13 cellular contexts compared by ENCODE assay signal in genomic region chr17:50946891-50947843, GRCh38.
DNase-seq lines count a peak whose midpoint lies in the region; ATAC-seq and TF ChIP-seq lines count a peak whose summit lies in the region.
"Had no signal": no experiment of that assay in that cellular context is flagged by ENCODE, and none has a peak within 500 bp of the region (broad histone marks: within the 10 kb centered on the region; RNA-seq: fewer than 3 reads in every experiment).

No MANE protein-coding gene starts in this region.

- CTCF ChIA-PET in CD8-positive, alpha-beta memory T cell (lab: Charles Lee): interaction anchor here (0.9 to 15.4 kb wide), 10 partner anchors 10 to 130 kb away, joined by 3 to 248 read pairs (median 6); partner anchors contain the start of gene TOB1
- CTCF ChIA-PET in GM10248 (lab: Yijun Ruan, JAX): interaction anchor here (1.2 to 14.0 kb wide), 4 partner anchors 86 to 164 kb away, joined by 5 to 228 read pairs (median 45); no protein-coding TSS in a partner anchor

- H3K4me3 ChIP-seq in CD8-positive, alpha-beta memory T cell (ENCODE audit: low read length): no peak overlapping the region
- H3K4me3 ChIP-seq in Peyer's patch: no peak overlapping the region
- H3K4me3 ChIP-seq in left ventricle myocardium inferior: no peak overlapping the region
- H3K4me3 ChIP-seq in gastrocnemius medialis: no peak overlapping the region
- H3K4me3 ChIP-seq: hepatocyte had no signal

- intact Hi-C loops in left ventricle myocardium inferior (cut with micrococcal nuclease) (no loop called here), gastrocnemius medialis (cut with DNase I; ENCODE audit: low total_unique reads) (loop anchor here (10.0 kb wide), 1 partner anchor 522 kb away; the partner anchor contains the start of gene ACSF2)
- intact Hi-C loops in activated CD4-positive, alpha-beta T cell treated with anti-CD3 and anti-CD28 coated beads, Interleukin-2, amount 10 ng/mL, durations not matched to agents 24 days and 14 days (cut with micrococcal nuclease): no loop called here

- no peaks in the 10 kb centered on the region for H3K27me3 Mint-ChIP-seq in CD8-positive, alpha-beta memory T cell
- no peaks in the 10 kb centered on the region for H3K27me3 Mint-ChIP-seq in activated CD4-positive, alpha-beta T cell treated with anti-CD3 and anti-CD28 coated beads, Interleukin-2, amount 10 ng/mL, durations not matched to agents 24 days and 14 days
- H3K27me3 Mint-ChIP-seq: activated naive CD4-positive, alpha-beta T cell treated with anti-CD3 and anti-CD28 coated beads, Interleukin-2, amount 50 U/mL, for 24 hours had no signal

- POLR2A ChIA-PET in CD8-positive, alpha-beta memory T cell (lab: Charles Lee): interaction anchor here (0.6 to 3.3 kb wide), 3 partner anchors 33 to 95 kb away, joined by 3 to 27 read pairs (median 13); partner anchors contain the start of gene TOB1
- POLR2A ChIA-PET in GM10248 (lab: Yijun Ruan, JAX): interaction anchor here (1.3 to 1.9 kb wide), 2 partner anchors 81 to 83 kb away, joined by 5 to 7 read pairs; partner anchors contain the start of gene TOB1

- TF ChIP-seq CTCF in Peyer's patch (IDR thresholded peaks at IDR 0.05): no peak
- TF ChIP-seq CTCF in left ventricle myocardium inferior (IDR thresholded peaks at IDR 0.05; ENCODE audit: borderline replicate concordance): no peak
- no peak for TF ChIP-seq CTCF in gastrocnemius medialis (IDR thresholded peaks at IDR 0.05 in 4 of 5, conservative IDR thresholded peaks at IDR 0.05 in 1 of 5)
- TF ChIP-seq CTCF in GM10248 (IDR thresholded peaks at IDR 0.05; ENCODE audit: control extremely low read depth, extremely low read depth, low read depth, missing control alignments): no peak

- H3K27ac ChIP-seq in CD8-positive, alpha-beta memory T cell (ENCODE audit: low read depth, low read length): peak overlapping the region; percentile 25
- H3K27ac ChIP-seq in Peyer's patch: peak overlapping the region in 3 of 4 donors; percentile 87 to 95 (median 94)
- peak overlapping the region; percentile 92 for H3K27ac ChIP-seq in left ventricle myocardium inferior (replicated peaks)
- H3K27ac ChIP-seq in gastrocnemius medialis: peak overlapping the region; percentile 98 to 100 (median 100)

- ATAC-seq in gastrocnemius medialis (no peak), GM19467 (IDR thresholded peaks at IDR 0.05; ENCODE audit: unreplicated experiment) (no peak)
- ATAC-seq: PC-3 had no signal

- DNase-seq in CD8-positive, alpha-beta memory T cell: no peak
- DNase-seq in Peyer's patch (peak in 1 of 3 donors; percentile 44), left ventricle myocardium inferior (no peak), gastrocnemius medialis (peak in 1 of 2 donors; percentile 59), GM10248 (ENCODE audit: extremely low spot score) (no peak)
- DNase-seq in stimulated activated CD4-positive, alpha-beta T cell treated with anti-CD3 and anti-CD28 coated beads, Interleukin-1b, Interleukin-23, amount 100 ng/mL, for 48 hours: no peak
- no peak for DNase-seq in activated CD4-positive, alpha-beta T cell treated with anti-CD3 and anti-CD28 coated beads, Interleukin-2, amount 10 ng/mL, durations not matched to agents 24 days and 14 days
- DNase-seq: effector CD4-positive, alpha-beta T cell; naive B cell had no signal

- peaks cover 42% of the 10 kb centered on the region for H3K4me1 ChIP-seq in CD8-positive, alpha-beta memory T cell (ENCODE audit: insufficient read depth, low read length)
- H3K4me1 ChIP-seq in Peyer's patch: peaks cover 13 to 71% (median 17%) of the 10 kb centered on the region in 4 donors
- H3K4me1 ChIP-seq in left ventricle myocardium inferior: peaks cover 73% of the 10 kb centered on the region
- H3K4me1 ChIP-seq in gastrocnemius medialis: peaks cover 61 to 78% of the 10 kb centered on the region in 2 donors

- H3K36me3 ChIP-seq in CD8-positive, alpha-beta memory T cell (ENCODE audit: insufficient read depth, low read length): no peaks in the 10 kb centered on the region
- H3K36me3 ChIP-seq in Peyer's patch: no peaks in the 10 kb centered on the region
- H3K36me3 ChIP-seq in left ventricle myocardium inferior: no peaks in the 10 kb centered on the region
- H3K36me3 ChIP-seq in gastrocnemius medialis: no peaks in the 10 kb centered on the region

- H3K36me3 Mint-ChIP-seq in CD8-positive, alpha-beta memory T cell: no peaks in the 10 kb centered on the region
- H3K36me3 Mint-ChIP-seq in activated CD4-positive, alpha-beta T cell treated with anti-CD3 and anti-CD28 coated beads, Interleukin-2, amount 10 ng/mL, durations not matched to agents 24 days and 14 days (ENCODE audit: low read depth): peaks cover 2% of the 10 kb centered on the region
- H3K36me3 Mint-ChIP-seq: activated naive CD4-positive, alpha-beta T cell treated with anti-CD3 and anti-CD28 coated beads, Interleukin-2, amount 50 U/mL, for 24 hours; naive B cell had no signal

- peaks cover 23 to 47% (median 41%) of the 10 kb centered on the region in 3 donors for H3K4me1 Mint-ChIP-seq in CD8-positive, alpha-beta memory T cell
- peaks cover 34% of the 10 kb centered on the region for H3K4me1 Mint-ChIP-seq in activated CD4-positive, alpha-beta T cell treated with anti-CD3 and anti-CD28 coated beads, Interleukin-2, amount 10 ng/mL, durations not matched to agents 24 days and 14 days

- H3K9me3 ChIP-seq in CD8-positive, alpha-beta memory T cell (ENCODE audit: low read length): no peaks in the 10 kb centered on the region
- H3K9me3 ChIP-seq in Peyer's patch (no peaks in the 10 kb centered on the region), left ventricle myocardium inferior (replicated peaks) (no peaks in the 10 kb centered on the region), gastrocnemius medialis (no peaks in the 10 kb centered on the region)

- peak overlapping the region in 6 of 8 donors; percentile 10 to 85 (median 53) for H3K27ac Mint-ChIP-seq in CD8-positive, alpha-beta memory T cell
- H3K27ac Mint-ChIP-seq in activated CD4-positive, alpha-beta T cell treated with anti-CD3 and anti-CD28 coated beads, Interleukin-2, amount 10 ng/mL, durations not matched to agents 24 days and 14 days: no peak overlapping the region

- peak overlapping the region in 2 of 7 donors; percentile 53 to 56 for H3K4me3 Mint-ChIP-seq in CD8-positive, alpha-beta memory T cell
- H3K4me3 Mint-ChIP-seq in activated CD4-positive, alpha-beta T cell treated with anti-CD3 and anti-CD28 coated beads, Interleukin-2, amount 10 ng/mL, durations not matched to agents 24 days and 14 days: no peak overlapping the region
- H3K4me3 Mint-ChIP-seq: activated naive CD4-positive, alpha-beta T cell treated with anti-CD3 and anti-CD28 coated beads, Interleukin-2, amount 50 U/mL, for 24 hours had no signal

- no peaks in the 10 kb centered on the region for H3K27me3 ChIP-seq in CD8-positive, alpha-beta memory T cell (ENCODE audit: insufficient read depth, low read length, poor library complexity, severe bottlenecking)
- H3K27me3 ChIP-seq in Peyer's patch (no peaks in the 10 kb centered on the region), left ventricle myocardium inferior (ENCODE audit: low read depth) (no peaks in the 10 kb centered on the region), gastrocnemius medialis (no peaks in the 10 kb centered on the region)
- H3K27me3 ChIP-seq: hepatocyte had no signal

- no peak for TF ChIP-seq POLR2A in Peyer's patch (IDR thresholded peaks at IDR 0.05)
- no peak for TF ChIP-seq POLR2A in gastrocnemius medialis (IDR thresholded peaks at IDR 0.05)

- H3K9me3 Mint-ChIP-seq in CD8-positive, alpha-beta memory T cell: no peaks in the 10 kb centered on the region
- no peaks in the 10 kb centered on the region for H3K9me3 Mint-ChIP-seq in activated CD4-positive, alpha-beta T cell treated with anti-CD3 and anti-CD28 coated beads, Interleukin-2, amount 10 ng/mL, durations not matched to agents 24 days and 14 days
- H3K9me3 Mint-ChIP-seq: activated naive CD4-positive, alpha-beta T cell treated with anti-CD3 and anti-CD28 coated beads, Interleukin-2, amount 50 U/mL, for 24 hours; naive B cell had no signal

- in situ Hi-C loops in gastrocnemius medialis (cut with MboI; ENCODE audit: low sequenced_read_pairs in 4 of 4): no loop called here

Comparison
In these comparisons a context has a peak if more than half of its experiments do, and no peak if none do; other contexts are left out.
1. H3K27ac ChIP-seq: peak in every context shown above with its lines; median percentile 100 in gastrocnemius medialis; 94 in Peyer's patch; 92 in left ventricle myocardium inferior; 25 in CD8-positive, alpha-beta memory T cell.